Comparison of ENCODE assay signal across 14 cellular contexts in the genomic region with DNA sequence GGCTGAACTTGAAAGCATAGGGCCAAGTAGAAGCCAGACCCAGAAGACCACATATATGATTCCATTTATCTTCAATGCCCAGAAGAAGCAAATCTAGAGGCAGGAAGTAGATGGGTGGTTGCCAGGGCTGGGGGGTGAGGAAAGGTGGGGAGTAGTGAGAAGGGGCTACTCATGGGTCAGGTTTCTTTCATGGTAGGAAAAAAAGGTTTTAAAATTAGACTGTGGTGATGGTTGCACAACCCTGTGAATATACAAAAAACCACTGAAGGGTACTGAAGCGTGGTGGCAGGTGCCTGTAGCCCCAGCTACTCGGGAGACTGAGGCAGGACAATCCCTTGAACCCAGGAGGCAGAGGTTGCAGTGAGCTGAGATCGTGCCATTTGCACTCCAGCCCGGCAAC. TPM values are rescaled to one million over a fixed set of nuclear protein-coding genes. Genes with fewer than 3 reads are reported as not detected.
DNase-seq lines count a peak whose midpoint lies in the region; ATAC-seq and TF ChIP-seq lines count a peak whose summit lies in the region.
"Had no signal": no experiment of that assay in that cellular context is flagged by ENCODE, and none has a peak within 500 bp of the region (broad histone marks: within the 10 kb centered on the region; RNA-seq: fewer than 3 reads in every experiment).

No MANE protein-coding gene starts in this region.

- H3K36me3 ChIP-seq in Karpas-422 (ENCODE audit: insufficient read depth, low read length) = peaks cover 5% of the 10 kb centered on the region; the same call in 1 of the 2 replicates
- peaks cover 0 to 21% (median 10%) of the 10 kb centered on the region in 4 donors for H3K36me3 ChIP-seq in transverse colon

- H4K20me1 ChIP-seq in Karpas-422 (ENCODE audit: insufficient read depth, low read depth, low read length) = no peaks in the 10 kb centered on the region

- H3K27me3 Mint-ChIP-seq in stimulated activated naive CD8-positive, alpha-beta T cell treated with anti-CD3 and anti-CD28 coated beads, Interleukin-15, Interleukin-2, amounts not matched to agents 100 ng/mL and 50 ng/mL, for 24 hours = no peaks in the 10 kb centered on the region
- no peaks in the 10 kb centered on the region for H3K27me3 Mint-ChIP-seq in central memory CD8-positive, alpha-beta T cell
- no peaks in the 10 kb centered on the region for H3K27me3 Mint-ChIP-seq in CD14-positive monocyte (ENCODE audit: low read depth in 3 of 3)

- H3K9ac ChIP-seq in Karpas-422 (ENCODE audit: low read length) = peak overlapping the region; percentile 62

- H3K27ac ChIP-seq in Karpas-422 (ENCODE audit: low read length) (peak overlapping the region; percentile 95), transverse colon (no peak overlapping the region)

- WGBS in transverse colon (ENCODE audit: low coverage in 1 of 2), 2 donors = 67 to 80% methylated on average over 2 to 4 of the region's 4 CpGs

- no peaks in the 10 kb centered on the region for H3K9me3 Mint-ChIP-seq in stimulated activated naive CD8-positive, alpha-beta T cell treated with anti-CD3 and anti-CD28 coated beads, Interleukin-15, Interleukin-2, amounts not matched to agents 100 ng/mL and 50 ng/mL, for 24 hours
- no peaks in the 10 kb centered on the region for H3K9me3 Mint-ChIP-seq in central memory CD8-positive, alpha-beta T cell
- H3K9me3 Mint-ChIP-seq in CD14-positive monocyte = no peaks in the 10 kb centered on the region
- H3K9me3 Mint-ChIP-seq: CD8-positive, alpha-beta T cell had no signal

- H3K27ac Mint-ChIP-seq in stimulated activated naive CD8-positive, alpha-beta T cell treated with anti-CD3 and anti-CD28 coated beads, Interleukin-15, Interleukin-2, amounts not matched to agents 100 ng/mL and 50 ng/mL, for 24 hours = peak overlapping the region; percentile 63
- H3K27ac Mint-ChIP-seq in central memory CD8-positive, alpha-beta T cell (ENCODE audit: low read depth) = peak overlapping the region; percentile 77
- H3K27ac Mint-ChIP-seq in CD14-positive monocyte = peak overlapping the region in 1 of 7 donors; percentile 14

- H3K4me3 ChIP-seq in Karpas-422 (ENCODE audit: low read length) = peak overlapping the region; percentile 55
- H3K4me3 ChIP-seq in transverse colon = no peak overlapping the region

- ATAC-seq in stimulated activated naive CD8-positive, alpha-beta T cell treated with anti-CD3 and anti-CD28 coated beads, Interleukin-15, Interleukin-2, amounts not matched to agents 100 U/mL and 50 U/mL, for 24 hours = no peak
- ATAC-seq in central memory CD8-positive, alpha-beta T cell (replicated peaks; ENCODE audit: extremely low read depth, poor library complexity, severe bottlenecking) = peak; percentile 10

- TF ChIP-seq EP300 in transverse colon (IDR thresholded peaks at IDR 0.05; ENCODE audit: low read depth) = no peak

- no peak for TF ChIP-seq POLR2A in transverse colon (IDR thresholded peaks at IDR 0.05)

- H3K9me3 ChIP-seq in Karpas-422 (ENCODE audit: low read length) (no peaks in the 10 kb centered on the region), transverse colon (no peaks in the 10 kb centered on the region)
- H3K9me3 ChIP-seq: neutrophil had no signal

- intact Hi-C loops in transverse colon (cut with DNase I; ENCODE audit: low total_unique reads) = loop anchor here (5.0 kb wide), 1 partner anchor 1202 kb away; no protein-coding TSS in a partner anchor
- intact Hi-C loops in CD14-positive monocyte (cut with micrococcal nuclease) = loop anchor here in 1 of 2 donors (10.0 kb wide), 1 partner anchor 55 kb away; the partner anchor contains the start of gene ZNF771

- H3K4me3 Mint-ChIP-seq in stimulated activated naive CD8-positive, alpha-beta T cell treated with anti-CD3 and anti-CD28 coated beads, Interleukin-15, Interleukin-2, amounts not matched to agents 100 ng/mL and 50 ng/mL, for 24 hours = peak overlapping the region; percentile 8
- peak overlapping the region; percentile 8 for H3K4me3 Mint-ChIP-seq in central memory CD8-positive, alpha-beta T cell
- no peak overlapping the region for H3K4me3 Mint-ChIP-seq in CD14-positive monocyte
- H3K4me3 Mint-ChIP-seq: CD8-positive, alpha-beta T cell had no signal

- TF ChIP-seq CTCF in transverse colon (IDR thresholded peaks at IDR 0.05) = no peak
- no peak for TF ChIP-seq CTCF in CD14-positive monocyte (IDR thresholded peaks at IDR 0.05)

- no peaks in the 10 kb centered on the region for H3K27me3 ChIP-seq in Karpas-422 (ENCODE audit: low read length)
- H3K27me3 ChIP-seq in transverse colon = no peaks in the 10 kb centered on the region
- H3K27me3 ChIP-seq: neutrophil had no signal

- no peak overlapping the region for H2AFZ ChIP-seq in Karpas-422 (ENCODE audit: low read length)

- DNase-seq in stimulated activated naive CD8-positive, alpha-beta T cell treated with anti-CD3 and anti-CD28 coated beads, Interleukin-15, Interleukin-2, amounts not matched to agents 100 U/mL and 50 U/mL, for 24 hours = no peak
- DNase-seq in Karpas-422 = peak; percentile 93
- no peak for DNase-seq in central memory CD8-positive, alpha-beta T cell (ENCODE audit: low spot score in 2 of 2)
- peak; percentile 9 for DNase-seq in transverse colon
- no peak for DNase-seq in OCI-M2 (lab: John Stamatoyannopoulos, UW; ENCODE audit: unreplicated experiment)
- DNase-seq in CD14-positive monocyte (ENCODE audit: low spot score) = no peak
- no peak for DNase-seq in inferior parietal cortex (ENCODE audit: extremely low spot score)
- DNase-seq: caudate nucleus; CD8-positive, alpha-beta T cell; islet precursor cell; NCI-H446; stimulated activated naive CD4-positive, alpha-beta T cell had no signal

- peak overlapping the region; percentile 73 for H3K4me2 ChIP-seq in Karpas-422 (ENCODE audit: low read depth, low read length, poor library complexity, severe bottlenecking)

- no peaks in the 10 kb centered on the region for H3K9me2 ChIP-seq in Karpas-422 (replicated peaks; ENCODE audit: insufficient read depth, low read length)

- H3K4me1 Mint-ChIP-seq in stimulated activated naive CD8-positive, alpha-beta T cell treated with anti-CD3 and anti-CD28 coated beads, Interleukin-15, Interleukin-2, amounts not matched to agents 100 ng/mL and 50 ng/mL, for 24 hours (ENCODE audit: low read depth) = peaks cover 53% of the 10 kb centered on the region
- peaks cover 49% of the 10 kb centered on the region for H3K4me1 Mint-ChIP-seq in central memory CD8-positive, alpha-beta T cell
- peaks cover 19% of the 10 kb centered on the region for H3K4me1 Mint-ChIP-seq in CD14-positive monocyte

- peaks cover 30% of the 10 kb centered on the region for H3K79me2 ChIP-seq in Karpas-422 (ENCODE audit: low read length)

- H3K4me1 ChIP-seq in Karpas-422 (ENCODE audit: low read length) (peaks cover 59% of the 10 kb centered on the region), transverse colon (peaks cover 19 to 33% (median 23%) of the 10 kb centered on the region in 4 donors)

- in situ Hi-C loops in transverse colon (cut with MboI; ENCODE audit: low pct_ligation_motif_present in 1 of 4, low pct_unique_long_range_greater_than_20kb in 1 of 4, low sequenced_read_pairs in 3 of 4) = no loop called here

- peaks cover 53% of the 10 kb centered on the region for H3K36me3 Mint-ChIP-seq in stimulated activated naive CD8-positive, alpha-beta T cell treated with anti-CD3 and anti-CD28 coated beads, Interleukin-15, Interleukin-2, amounts not matched to agents 100 ng/mL and 50 ng/mL, for 24 hours (ENCODE audit: low read depth)
- H3K36me3 Mint-ChIP-seq in central memory CD8-positive, alpha-beta T cell (ENCODE audit: insufficient read depth) = peaks cover 30% of the 10 kb centered on the region
- peaks cover 43 to 47% of the 10 kb centered on the region in 2 donors for H3K36me3 Mint-ChIP-seq in CD14-positive monocyte

RNA-seq across cellular contexts. Expression of gene CD2BP2, which starts 5.4 kb away (rescaled TPM):
- total RNA-seq in Karpas-422 (2014; rRNA removed; shearing (Covaris generic); ENCODE audit: low replicate concordance) = 45.4 and 65.1 TPM in 2 replicates
- total RNA-seq in transverse colon = 10 to 100 TPM; 25.8 to 41.1 (median 33.0) TPM
- polyA plus RNA-seq in CD14-positive monocyte = 10 to 100 TPM; 31.0 to 31.8 TPM

RNA-seq across cellular contexts. Expression of gene TBC1D10B, which starts 20.6 kb away (rescaled TPM):
- total RNA-seq in Karpas-422 (2014; rRNA removed; shearing (Covaris generic); ENCODE audit: low replicate concordance) = 31.2 and 45.5 TPM in 2 replicates
- 10 to 100 TPM; 32.5 to 62.9 (median 40.3) TPM for total RNA-seq in transverse colon
- polyA plus RNA-seq in CD14-positive monocyte = 10 to 100 TPM; 12.2 to 13.8 TPM

RNA-seq across cellular contexts. Expression of gene MYL11, which starts 24.9 kb away (rescaled TPM):
- not detected in 2 replicates for total RNA-seq in Karpas-422 (2014; rRNA removed; shearing (Covaris generic); ENCODE audit: low replicate concordance)
- total RNA-seq in transverse colon = 1 to 10 TPM in 1 of 4 donors, not detected in 3; 6.3 TPM
- polyA plus RNA-seq in CD14-positive monocyte = 1 to 10 TPM; 1.6 to 1.9 TPM

RNA-seq across cellular contexts. Expression of gene SEPTIN1, which starts 32.7 kb away (rescaled TPM):
- total RNA-seq in Karpas-422 (2014; rRNA removed; shearing (Covaris generic); ENCODE audit: low replicate concordance) = 64.1 and 117 TPM in 2 replicates
- total RNA-seq in transverse colon = 1 to 10 TPM; 2.8 to 9.8 (median 4.8) TPM
- polyA plus RNA-seq in CD14-positive monocyte = under 1 TPM; 0.49 to 0.60 TPM

RNA-seq across cellular contexts. Expression of gene ZNF48, which starts 45.5 kb away (rescaled TPM):
- 18.2 and 20.5 TPM in 2 replicates for total RNA-seq in Karpas-422 (2014; rRNA removed; shearing (Covaris generic); ENCODE audit: low replicate concordance)
- total RNA-seq in transverse colon = 10 to 100 TPM in 1 of 4 donors, 1 to 10 TPM in 2, not detected in 1; 5.8 to 10.5 (median 7.0) TPM
- polyA plus RNA-seq in CD14-positive monocyte = 1 to 10 TPM in 1 of 2 donors, under 1 TPM in 1; 0.67 to 1.4 TPM

Comparison
In these comparisons a context has a peak if more than half of its experiments do, and no peak if none do; other contexts are left out.
1. H3K4me3 Mint-ChIP-seq: peak in stimulated activated naive CD8-positive, alpha-beta T cell treated with anti-CD3 and anti-CD28 coated beads, Interleukin-15, Interleukin-2, amounts not matched to agents 100 ng/mL and 50 ng/mL, for 24 hours (single experiment) and central memory CD8-positive, alpha-beta T cell (single experiment); none in CD14-positive monocyte (0 of 2).
2. DNase-seq: peak in Karpas-422 (single experiment) and transverse colon (single experiment); none in stimulated activated naive CD8-positive, alpha-beta T cell treated with anti-CD3 and anti-CD28 coated beads, Interleukin-15, Interleukin-2, amounts not matched to agents 100 U/mL and 50 U/mL, for 24 hours (single experiment), central memory CD8-positive, alpha-beta T cell (0 of 2), OCI-M2 (single experiment), CD14-positive monocyte (single experiment) and inferior parietal cortex (single experiment).